In genomic region chr3:69326821-69327433, GRCh38 we compare ENCODE assay signal across 8 cellular contexts. TPM values are rescaled to one million over a fixed set of nuclear protein-coding genes. Genes with fewer than 3 reads are reported as not detected.
A peak's percentile ranks its signal among the peaks of the same experiment; 100 is the strongest.
DNase-seq lines count a peak whose midpoint lies in the region; ATAC-seq and TF ChIP-seq lines count a peak whose summit lies in the region.

No MANE protein-coding gene starts in this region.

- DNase-seq in GM10248 (ENCODE audit: extremely low spot score), result peak; percentile 50
- DNase-seq in MG63, result no peak
- DNase-seq in choroid plexus epithelial cell (ENCODE audit: low read depth), result peak; percentile 31
- peak; percentile 13 for DNase-seq in stimulated activated CD8-positive, alpha-beta memory T cell treated with anti-CD3 and anti-CD28 coated beads, Interleukin-7, amount 100 ng/mL, for 24 hours (ENCODE audit: low read depth)
- DNase-seq in T1000 (lab: John Stamatoyannopoulos, UW), result no peak
- no peak for DNase-seq in SKM-1 (lab: John Stamatoyannopoulos, UW; ENCODE audit: unreplicated experiment)
- no peak for DNase-seq in H9

- no peak overlapping the region for H3K23ac ChIP-seq in H9 (ENCODE audit: insufficient read length, low read depth, low read length)

- no peak overlapping the region for H3K56ac ChIP-seq in H9 (ENCODE audit: insufficient read length, low read depth, low read length)

- no peaks in the 10 kb centered on the region; a peak in 1 of 7 replicates for H3K36me3 Mint-ChIP-seq in H9 (ENCODE audit: insufficient read depth in 1 of 3, low read depth in 3 of 3)

- peak overlapping the region; percentile 15; the same call in 1 of the 2 replicates for H3K4me3 ChIP-seq in MG63
- no peak overlapping the region for H3K4me3 ChIP-seq in choroid plexus epithelial cell (ENCODE audit: low read depth, low read length)

- H3K27me3 ChIP-seq in MG63 (no peaks in the 10 kb centered on the region), H9 (ENCODE audit: insufficient read depth, low read length) (no peaks in the 10 kb centered on the region)

- no CpG with 5 or more reads among the region's 5 CpGs for WGBS in H9 (ENCODE audit: extremely low coverage, insufficient read length, low lambda C conversion rate)

- H3K79me1 ChIP-seq in H9 (ENCODE audit: insufficient read depth, low read depth, low read length, poor library complexity, severe bottlenecking), result no peaks in the 10 kb centered on the region

- no peaks in the 10 kb centered on the region for H3K79me2 ChIP-seq in H9 (ENCODE audit: insufficient read depth, low read length)

- H3K9ac ChIP-seq in H9 (ENCODE audit: extremely low read depth, insufficient read length, low read length), result no peak overlapping the region

- no peaks in the 10 kb centered on the region for H3K23me2 ChIP-seq in H9 (ENCODE audit: insufficient read length, low read depth, low read length, poor library complexity, severe bottlenecking)

- no peak overlapping the region for H4K91ac ChIP-seq in H9 (ENCODE audit: insufficient read length, low read depth, low read length)

- H3K27ac Mint-ChIP-seq in H9, result peak overlapping the region in 1 of 3 experiments; percentile 63; a peak in 2 of 7 replicates

- POLR2A ChIA-PET in GM10248 (lab: Yijun Ruan, JAX), result no interaction called here

- no peak overlapping the region for H2BK20ac ChIP-seq in H9 (ENCODE audit: low read depth, low read length, poor library complexity, severe bottlenecking)

- no peak overlapping the region for H3K27ac ChIP-seq in H9 (ENCODE audit: insufficient read length, low read depth, low read length)

- no peak overlapping the region for H3K4me3 Mint-ChIP-seq in H9

- H3K9me3 ChIP-seq in MG63, result no peaks in the 10 kb centered on the region
- no peaks in the 10 kb centered on the region for H3K9me3 ChIP-seq in H9 (ENCODE audit: control insufficient read depth, low read depth, low read length)

- H3K9me3 Mint-ChIP-seq in H9, result no peaks in the 10 kb centered on the region; a peak in 1 of 5 replicates

- H2BK15ac ChIP-seq in H9 (ENCODE audit: low read depth, low read length), result no peak overlapping the region

- no peak overlapping the region for H2AFZ ChIP-seq in H9 (ENCODE audit: low read length)

- H4K5ac ChIP-seq in H9 (ENCODE audit: insufficient read length, low read depth, low read length), result no peak overlapping the region

- H3K18ac ChIP-seq in H9 (ENCODE audit: insufficient read length, low read depth, low read length), result no peak overlapping the region

- no peak overlapping the region for H3K4ac ChIP-seq in H9 (ENCODE audit: low read depth, low read length)

- peak; percentile 77 for ATAC-seq in GM21526 (IDR thresholded peaks at IDR 0.05; ENCODE audit: low FRiP score, unreplicated experiment)

- H3K27me3 Mint-ChIP-seq in H9 (ENCODE audit: low read depth), result no peaks in the 10 kb centered on the region

- no peaks in the 10 kb centered on the region for H3K36me3 ChIP-seq in MG63

- no peak overlapping the region for H3T11ph ChIP-seq in H9 (ENCODE audit: low read length)

- no peak overlapping the region for H2BK12ac ChIP-seq in H9 (ENCODE audit: insufficient read length, low read depth, low read length)

- no peak overlapping the region for H4K8ac ChIP-seq in H9 (replicated peaks; ENCODE audit: insufficient read length, low read depth, low read length)

- H3K4me1 ChIP-seq in H9 (ENCODE audit: insufficient read depth, low read length), result no peaks in the 10 kb centered on the region

- CTCF ChIA-PET in GM10248 (lab: Yijun Ruan, JAX), result interaction anchor here (0.8 to 2.3 kb wide), 8 partner anchors 7 to 97 kb away, joined by 3 to 11 read pairs (median 3); no protein-coding TSS in a partner anchor

- H2BK120ac ChIP-seq in H9 (ENCODE audit: low read depth, low read length, poor library complexity, severe bottlenecking), result no peak overlapping the region

- no peak overlapping the region for H3K4me2 ChIP-seq in H9 (ENCODE audit: insufficient read depth, insufficient read length, low read length)

- no peak overlapping the region for H2BK5ac ChIP-seq in H9 (ENCODE audit: insufficient read length, low read length)

- TF ChIP-seq CTCF in GM10248 (IDR thresholded peaks at IDR 0.05; ENCODE audit: control extremely low read depth, extremely low read depth, low read depth, missing control alignments), result no peak
- TF ChIP-seq CTCF in choroid plexus epithelial cell (conservative IDR thresholded peaks at IDR 0.05; ENCODE audit: low read depth, low read length), result no peak
- TF ChIP-seq CTCF in H9 (conservative IDR thresholded peaks at IDR 0.05), result no peak

- H3K14ac ChIP-seq in H9 (ENCODE audit: insufficient read depth, low read length), result no peak overlapping the region

- H4K20me1 ChIP-seq in H9 (ENCODE audit: control insufficient read depth, insufficient read depth, insufficient read length), result no peaks in the 10 kb centered on the region

- peaks cover 0 to 9% of the 10 kb centered on the region in 2 experiments; a peak in 2 of 4 replicates for H3K4me1 Mint-ChIP-seq in H9

- no peak overlapping the region for H2AK5ac ChIP-seq in H9 (ENCODE audit: insufficient read length, low read length)

RNA-seq across cellular contexts. Expression of gene FRMD4B, which starts 59.0 kb away (rescaled TPM):
- total RNA-seq in MG63 (2014; rRNA removed; shearing (Covaris generic); ENCODE audit: low replicate concordance), result 5.1 and 66.7 TPM in 2 replicates
- 2.0 and 3.4 TPM in 2 replicates for total RNA-seq in H9 (2021)

Comparison
In these comparisons a context has a peak if more than half of its experiments do, and no peak if none do; other contexts are left out.
1. DNase-seq: peak in GM10248 (single experiment), choroid plexus epithelial cell (single experiment) and stimulated activated CD8-positive, alpha-beta memory T cell treated with anti-CD3 and anti-CD28 coated beads, Interleukin-7, amount 100 ng/mL, for 24 hours (single experiment); none in MG63 (single experiment), T1000 (single experiment), SKM-1 (single experiment) and H9 (single experiment).